In the genomic region with DNA sequence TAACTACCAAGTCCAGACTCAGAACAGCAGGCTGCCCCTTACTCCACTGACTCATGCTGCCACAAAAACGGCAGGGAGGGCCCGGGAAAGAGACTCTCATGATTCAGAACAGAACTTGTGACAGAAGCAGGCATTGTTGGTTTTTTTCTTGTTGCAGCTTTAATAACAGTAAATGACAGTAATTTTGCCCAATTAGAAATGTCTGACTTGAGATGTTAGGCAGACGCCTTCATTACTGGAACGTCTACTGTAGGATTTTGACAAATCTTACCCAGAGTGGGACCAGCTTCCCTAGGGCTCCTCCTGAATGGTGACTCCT, we compare ENCODE assay signal across 10 cellular contexts.
DNase-seq lines count a peak whose midpoint lies in the region; ATAC-seq and TF ChIP-seq lines count a peak whose summit lies in the region.
"Had no signal": no experiment of that assay in that cellular context is flagged by ENCODE, and none has a peak within 500 bp of the region (broad histone marks: within the 10 kb centered on the region; RNA-seq: fewer than 3 reads in every experiment).

No MANE protein-coding gene starts in this region.

- H3K79me1 ChIP-seq in IMR-90 (ENCODE audit: low read depth in 1 of 2, low read length in 2 of 2): peaks cover 3 to 35% of the 10 kb centered on the region in 2 experiments; a peak in 3 of 4 replicates

- H3K36me3 Mint-ChIP-seq in CD4-positive, alpha-beta memory T cell: no peaks in the 10 kb centered on the region
- H3K36me3 Mint-ChIP-seq: CD4-positive, CD25-positive, alpha-beta regulatory T cell had no signal

- no CpG with 5 or more reads among the region's 4 CpGs for WGBS in IMR-90 (ENCODE audit: extremely low coverage in 2 of 2, insufficient read length in 1 of 2), 2 experiments

- no peak overlapping the region for H2AK5ac ChIP-seq in IMR-90 (ENCODE audit: low read depth, low read length)

- peak; percentile 100 for ATAC-seq in IMR-90 (ENCODE audit: low read depth)
- peak; percentile 58 for ATAC-seq in mucosa of descending colon
- ATAC-seq in GM21367 (IDR thresholded peaks at IDR 0.05; ENCODE audit: unreplicated experiment): no peak

- POLR2A ChIA-PET in IMR-90 (lab: Charles Lee; ENCODE audit: unreplicated experiment): interaction anchor here (0.7 kb wide), 1 partner anchor 16 kb away, joined by 3 read pairs; no protein-coding TSS in a partner anchor
- POLR2A ChIA-PET in CD4-positive, alpha-beta memory T cell (lab: Charles Lee; ENCODE audit: partially characterized antibody): no interaction called here

- H3K4me2 ChIP-seq in IMR-90 (ENCODE audit: low read depth, low read length): peak overlapping the region; percentile 63; the same call in 1 of the 2 replicates

- 0 out of 2 replicates have a peak overlapping the region, but pooled peaks have one; percentile 11 for H3K4ac ChIP-seq in IMR-90 (ENCODE audit: low read depth, low read length)

- no peaks in the 10 kb centered on the region for H3K4me1 Mint-ChIP-seq in CD4-positive, alpha-beta memory T cell
- H3K4me1 Mint-ChIP-seq: CD4-positive, CD25-positive, alpha-beta regulatory T cell had no signal

- H3K4me1 ChIP-seq in IMR-90 (ENCODE audit: control insufficient read depth, insufficient read depth, low read length): peaks cover 4% of the 10 kb centered on the region
- H3K4me1 ChIP-seq in mucosa of descending colon (ENCODE audit: low read depth): no peaks in the 10 kb centered on the region
- no peaks in the 10 kb centered on the region for H3K4me1 ChIP-seq in CD4-positive, alpha-beta memory T cell (ENCODE audit: insufficient read depth, low read length)

- no peak overlapping the region for H3K4me3 ChIP-seq in IMR-90 (ENCODE audit: insufficient read depth, low read depth, low read length)
- no peak overlapping the region for H3K4me3 ChIP-seq in choroid plexus epithelial cell (ENCODE audit: low read depth, low read length)
- H3K4me3 ChIP-seq in mucosa of descending colon: no peak overlapping the region
- no peak overlapping the region for H3K4me3 ChIP-seq in CD4-positive, alpha-beta memory T cell (ENCODE audit: low read length in 2 of 2)

- dilution Hi-C loops in IMR-90 (cut with HindIII; ENCODE audit: low sequenced_read_pairs, unreplicated experiment): no loop called here

- TF ChIP-seq CTCF in IMR-90 (conservative IDR thresholded peaks at IDR 0.05; ENCODE audit: low read depth, low read length) (no peak), choroid plexus epithelial cell (conservative IDR thresholded peaks at IDR 0.05; ENCODE audit: low read depth, low read length) (no peak), mucosa of descending colon (IDR thresholded peaks at IDR 0.05) (no peak)

- TF ChIP-seq POLR2A in IMR-90 (IDR thresholded peaks at IDR 0.05; ENCODE audit: low read depth, low read length): no peak

- H3K27me3 ChIP-seq in IMR-90 (ENCODE audit: control insufficient read depth, insufficient read depth, low read length): no peaks in the 10 kb centered on the region
- no peaks in the 10 kb centered on the region for H3K27me3 ChIP-seq in CD4-positive, alpha-beta memory T cell (ENCODE audit: insufficient read depth, low read length)

- H3K56ac ChIP-seq in IMR-90 (ENCODE audit: extremely low read depth, insufficient read depth, low read length): no peak overlapping the region

- no peak overlapping the region; the same call in 1 of the 2 replicates for H3K18ac ChIP-seq in IMR-90 (ENCODE audit: low read depth, low read length)

- H4K91ac ChIP-seq in IMR-90 (ENCODE audit: insufficient read depth, low read depth, low read length): 0 out of 2 replicates have a peak overlapping the region, but pooled peaks have one; percentile 34

- peak overlapping the region; percentile 8 for H2BK5ac ChIP-seq in IMR-90 (ENCODE audit: low read depth, low read length, poor library complexity, severe bottlenecking)

- H3K14ac ChIP-seq in IMR-90 (replicated peaks; ENCODE audit: low read depth, low read length): peak overlapping the region; percentile 43

- peaks cover 4% of the 10 kb centered on the region; the same call in 1 of the 2 replicates for H3K9me1 ChIP-seq in IMR-90 (ENCODE audit: insufficient read depth, low read length)

- peak; percentile 19; the same call in 1 of the 2 replicates for TF ChIP-seq RAD21 in IMR-90 (IDR thresholded peaks at IDR 0.05; ENCODE audit: low read length)

- H2BK15ac ChIP-seq in IMR-90 (ENCODE audit: low read depth, low read length): no peak overlapping the region

- intact Hi-C loops in IMR-90 (cut with micrococcal nuclease) (no loop called here), mucosa of descending colon (cut with DNase I, micrococcal nuclease) (no loop called here)
- intact Hi-C loops in CD4-positive, alpha-beta memory T cell (cut with micrococcal nuclease): no loop called here

- no peaks in the 10 kb centered on the region for H3K27me3 Mint-ChIP-seq in CD4-positive, alpha-beta memory T cell
- H3K27me3 Mint-ChIP-seq: CD4-positive, CD25-positive, alpha-beta regulatory T cell had no signal

- no peak overlapping the region for H2BK20ac ChIP-seq in IMR-90 (ENCODE audit: low read depth, low read length)

- H3K9me3 ChIP-seq in IMR-90 (ENCODE audit: control insufficient read depth, insufficient read depth, low read length) (no peaks in the 10 kb centered on the region), mucosa of descending colon (no peaks in the 10 kb centered on the region)
- no peaks in the 10 kb centered on the region for H3K9me3 ChIP-seq in CD4-positive, alpha-beta memory T cell (ENCODE audit: control insufficient read depth in 1 of 2, low read length in 2 of 2)

- peak overlapping the region; percentile 23 for H2AK9ac ChIP-seq in IMR-90 (replicated peaks; ENCODE audit: low read depth, low read length, poor library complexity)

- peak overlapping the region in 1 of 2 experiments; percentile 37; a peak in 2 of 4 replicates for H4K8ac ChIP-seq in IMR-90 (ENCODE audit: low read depth in 2 of 2, low read length in 2 of 2)

- no peak overlapping the region for H4K5ac ChIP-seq in IMR-90 (ENCODE audit: low read depth, low read length)

- in situ Hi-C loops in IMR-90 (cut with MboI; ENCODE audit: low sequenced_read_pairs): no loop called here

- peaks cover 3% of the 10 kb centered on the region; the same call in 1 of the 2 replicates for H4K20me1 ChIP-seq in IMR-90 (ENCODE audit: insufficient read depth, low read length)

- CTCF ChIA-PET in IMR-90 (lab: Yijun Ruan, JAX): no interaction called here
- CTCF ChIA-PET in CD4-positive, alpha-beta memory T cell (lab: Charles Lee; ENCODE audit: partially characterized antibody): no interaction called here

- no peak overlapping the region for H3K4me3 Mint-ChIP-seq in CD4-positive, alpha-beta memory T cell
- H3K4me3 Mint-ChIP-seq: CD4-positive, CD25-positive, alpha-beta regulatory T cell had no signal

- peaks cover 0 to 5% (median under 1%) of the 10 kb centered on the region in 8 donors for H3K9me3 Mint-ChIP-seq in CD4-positive, alpha-beta memory T cell

- H3K27ac Mint-ChIP-seq in CD4-positive, alpha-beta memory T cell: no peak overlapping the region
- H3K27ac Mint-ChIP-seq: CD4-positive, CD25-positive, alpha-beta regulatory T cell had no signal

- BruUV-seq in IMR-90 (replicated peaks; lab: Mats Ljungman, UMichigan): no TSS peak

- no peak overlapping the region for H2BK120ac ChIP-seq in IMR-90 (ENCODE audit: low read depth, low read length)

- no peak overlapping the region for H3K27ac ChIP-seq in IMR-90 (ENCODE audit: insufficient read depth, low read length)
- no peak overlapping the region for H3K27ac ChIP-seq in CD4-positive, alpha-beta memory T cell (ENCODE audit: low read depth, low read length)

- DNase-seq in AG08395 (ENCODE audit: low spot score) (peak; percentile 89), IMR-90 (peak; percentile 94), choroid plexus epithelial cell (ENCODE audit: low read depth) (peak; percentile 97), mucosa of descending colon (no peak), midbrain (lab: John Stamatoyannopoulos, UW) (no peak)
- DNase-seq in CD4-positive, alpha-beta memory T cell: no peak
- no peak for DNase-seq in activated CD8-positive, alpha-beta memory T cell treated with anti-CD3 and anti-CD28 coated beads, Interleukin-2, amount 50 U/mL, for 4 hours
- DNase-seq: CD4-positive, CD25-positive, alpha-beta regulatory T cell; SW 1271 had no signal

- H3K9ac ChIP-seq in IMR-90 (ENCODE audit: low read depth, low read length): no peak overlapping the region

- no peaks in the 10 kb centered on the region for H3K36me3 ChIP-seq in IMR-90 (ENCODE audit: control insufficient read depth, insufficient read depth, low read length)
- H3K36me3 ChIP-seq in mucosa of descending colon (ENCODE audit: low read depth): no peaks in the 10 kb centered on the region
- H3K36me3 ChIP-seq in CD4-positive, alpha-beta memory T cell (ENCODE audit: insufficient read depth, low read length): no peaks in the 10 kb centered on the region

- H2AFZ ChIP-seq in IMR-90 (replicated peaks; ENCODE audit: low read length, poor library complexity): no peak overlapping the region

- H3K23ac ChIP-seq in IMR-90 (ENCODE audit: low read depth, low read length): no peak overlapping the region

TF ChIP-seq in IMR-90, 13 proteins besides CTCF, POLR2A, EP300 and RAD21:
- TF ChIP-seq FOS (IDR thresholded peaks at IDR 0.05; ENCODE audit: low read depth, low read length): peak; percentile 70
- TF ChIP-seq MXI1 (IDR thresholded peaks at IDR 0.05; ENCODE audit: borderline replicate concordance, low read depth, low read length): peak; percentile 67; the same call in 1 of the 2 replicates
- no peak for TF ChIP-seq NFE2L2 (IDR thresholded peaks at IDR 0.05; ENCODE audit: low read depth, low read length)
- peak; percentile 35 for TF ChIP-seq RCOR1 (IDR thresholded peaks at IDR 0.05; ENCODE audit: insufficient replicate concordance, low read length)
- TF ChIP-seq RFX5 (IDR thresholded peaks at IDR 0.05; ENCODE audit: low read depth, low read length): no peak
- TF ChIP-seq, protein P1, sequence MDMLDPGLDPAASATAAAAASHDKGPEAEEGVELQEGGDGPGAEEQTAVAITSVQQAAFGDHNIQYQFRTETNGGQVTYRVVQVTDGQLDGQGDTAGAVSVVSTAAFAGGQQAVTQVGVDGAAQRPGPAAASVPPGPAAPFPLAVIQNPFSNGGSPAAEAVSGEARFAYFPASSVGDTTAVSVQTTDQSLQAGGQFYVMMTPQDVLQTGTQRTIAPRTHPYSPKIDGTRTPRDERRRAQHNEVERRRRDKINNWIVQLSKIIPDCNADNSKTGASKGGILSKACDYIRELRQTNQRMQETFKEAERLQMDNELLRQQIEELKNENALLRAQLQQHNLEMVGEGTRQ (IDR thresholded peaks at IDR 0.05; ENCODE audit: low read depth, low read length): no peak
- TF ChIP-seq, protein P2, sequence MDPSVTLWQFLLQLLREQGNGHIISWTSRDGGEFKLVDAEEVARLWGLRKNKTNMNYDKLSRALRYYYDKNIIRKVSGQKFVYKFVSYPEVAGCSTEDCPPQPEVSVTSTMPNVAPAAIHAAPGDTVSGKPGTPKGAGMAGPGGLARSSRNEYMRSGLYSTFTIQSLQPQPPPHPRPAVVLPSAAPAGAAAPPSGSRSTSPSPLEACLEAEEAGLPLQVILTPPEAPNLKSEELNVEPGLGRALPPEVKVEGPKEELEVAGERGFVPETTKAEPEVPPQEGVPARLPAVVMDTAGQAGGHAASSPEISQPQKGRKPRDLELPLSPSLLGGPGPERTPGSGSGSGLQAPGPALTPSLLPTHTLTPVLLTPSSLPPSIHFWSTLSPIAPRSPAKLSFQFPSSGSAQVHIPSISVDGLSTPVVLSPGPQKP (IDR thresholded peaks at IDR 0.05; ENCODE audit: borderline replicate concordance, low read depth, low read length): no peak

Comparison
In these comparisons a context has a peak if more than half of its experiments do, and no peak if none do; other contexts are left out.
1. DNase-seq: peak in AG08395 (single experiment), IMR-90 (single experiment) and choroid plexus epithelial cell (single experiment); none in mucosa of descending colon (0 of 3), CD4-positive, alpha-beta memory T cell (0 of 5), midbrain (single experiment) and activated CD8-positive, alpha-beta memory T cell treated with anti-CD3 and anti-CD28 coated beads, Interleukin-2, amount 50 U/mL, for 4 hours (single experiment).